In the genomic region with DNA sequence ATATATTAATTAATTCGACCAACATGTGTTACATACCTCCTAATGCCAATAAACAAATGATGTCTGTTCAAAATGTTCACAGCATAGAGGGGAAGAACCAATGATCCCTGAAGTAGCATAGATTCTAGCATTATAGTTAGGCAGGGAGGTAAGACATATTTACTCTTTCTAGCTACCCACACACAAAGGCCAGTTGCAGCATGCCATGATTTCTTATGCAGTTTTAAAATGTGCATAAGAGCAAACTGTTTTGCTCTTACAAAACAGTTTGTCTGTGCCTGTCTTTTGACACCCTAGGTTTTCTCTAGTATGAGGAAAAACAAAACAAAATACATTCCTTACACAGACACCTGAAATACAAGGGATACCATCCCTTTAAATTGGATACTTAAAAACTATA, we compare ENCODE assay signal across 25 cellular contexts.
"Had no signal": no experiment of that assay in that cellular context is flagged by ENCODE, and none has a peak within 500 bp of the region (broad histone marks: within the 10 kb centered on the region; RNA-seq: fewer than 3 reads in every experiment).

No MANE protein-coding gene starts in this region.

- ATAC-seq: naive thymus-derived CD8-positive, alpha-beta T cell; natural killer cell treated with Interleukin-12 subunit alpha and Interleukin-12 subunit beta and Interleukin-15 and Interleukin-18, amount 100 ng/mL, for 72 hours; pancreas; psoas muscle; right cardiac atrium; right lobe of liver; stimulated activated effector memory CD8-positive, alpha-beta T cell treated with anti-CD3 and anti-CD28 coated beads, Interleukin-12 subunit alpha, Interleukin-12 subunit beta, amount 100 ng/mL, for 72 hours; stimulated activated naive B cell treated with anti-CD40 and anti-IgM and Interleukin-4, amounts not matched to agents 10 μg/mL and 1 μg/mL and 100 μg/mL, for 72 hours; upper lobe of right lung had no signal

- FAIRE-seq: pancreas, small intestine had no signal

- H3K27me3 ChIP-seq: right lobe of liver, sigmoid colon, stomach, suprapubic skin, testis, tibial artery, transverse colon, upper lobe of right lung, uterus had no signal

- H3K4me3 ChIP-seq: pancreas, psoas muscle, right lobe of liver, sigmoid colon, stomach, suprapubic skin, testis, tibial artery, transverse colon, upper lobe of right lung, uterus had no signal

- H3K36me3 ChIP-seq: pancreas, right lobe of liver, sigmoid colon, transverse colon, upper lobe of right lung, uterus had no signal

- DNase-seq: naive B cell; naive thymus-derived CD8-positive, alpha-beta T cell; nephron progenitor cell; pancreas; posterior cingulate gyrus; psoas muscle; right cardiac atrium; right lobe of liver; sigmoid colon; small intestine; stimulated activated CD4-positive, alpha-beta T cell treated with anti-CD3 and anti-CD28 coated beads, Interleukin-15, amount 100 ng/mL, for 24 hours; stimulated activated CD4-positive, alpha-beta T cell treated with anti-CD3 and anti-CD28 coated beads, Interleukin-2, amount 100 ng/mL, for 24 hours; stimulated activated CD4-positive, alpha-beta T cell treated with anti-CD3 and anti-CD28 coated beads, Interleukin-2, amount 100 ng/mL, for 48 hours; stimulated activated CD4-positive, alpha-beta T cell treated with anti-CD3 and anti-CD28 coated beads, Interleukin-4, amount 100 ng/mL, for 24 hours; stimulated activated naive B cell treated with anti-CD40 and anti-IgM and Interleukin-4, amounts not matched to agents 10 μg/mL and 1 μg/mL and 100 μg/mL, for 72 hours; stimulated activated naive CD4-positive, alpha-beta T cell treated with Interleukin-2 at 50 U/mL for 16 hours; stomach; testis; tibial artery; transverse colon; upper lobe of right lung; uterus had no signal

- H3K27ac ChIP-seq: pancreas, psoas muscle, right lobe of liver, sigmoid colon, stomach, suprapubic skin, testis, tibial artery, transverse colon, upper lobe of right lung, uterus had no signal

- H3K4me1 ChIP-seq: psoas muscle, testis, upper lobe of right lung, uterus had no signal

- H3K9me3 ChIP-seq: pancreas, psoas muscle, right lobe of liver, sigmoid colon, stomach, suprapubic skin, testis, tibial artery, transverse colon, upper lobe of right lung, uterus had no signal
